Comparison of ENCODE assay signal across 1 cellular context in the genomic region with DNA sequence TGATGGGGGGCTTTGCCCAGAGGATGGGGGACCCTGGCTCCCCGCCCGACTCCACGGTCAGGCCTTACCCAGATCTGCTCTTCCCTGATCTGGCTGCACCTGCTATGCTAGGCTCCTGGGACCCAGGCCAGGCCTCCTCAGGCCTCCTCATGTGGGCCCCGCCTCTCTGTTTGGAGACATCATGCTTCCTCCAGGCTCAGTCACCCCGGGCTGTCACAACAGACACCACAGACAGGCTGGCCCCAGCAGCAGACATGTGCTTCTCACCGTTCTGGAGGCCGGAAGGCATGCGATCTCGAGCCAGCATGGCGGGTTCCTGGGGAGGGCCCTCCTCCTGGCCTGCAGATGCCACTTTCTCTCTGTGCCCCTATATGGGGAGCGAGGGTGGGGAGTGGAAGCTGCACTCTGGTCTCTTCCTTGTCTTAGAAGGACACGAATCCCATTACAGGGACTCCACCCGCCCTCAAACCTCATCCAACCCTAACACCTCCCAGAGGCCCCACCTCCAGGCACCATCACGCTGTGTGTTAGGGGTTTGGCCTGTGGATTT.
TF ChIP-seq lines count a peak whose summit lies in the region.

No MANE protein-coding gene starts in this region.

TF ChIP-seq in WTC11, 78 proteins besides CTCF, POLR2A, EP300 and RAD21 (continued from another document):
- TF ChIP-seq ARID4B (CRISPR knock-in tag; IDR thresholded peaks at IDR 0.05; ENCODE audit: borderline replicate concordance) = no peak
- no peak for TF ChIP-seq TCF7 (CRISPR knock-in tag; IDR thresholded peaks at IDR 0.05; ENCODE audit: low read depth)
- TF ChIP-seq IRF1 (CRISPR knock-in tag; IDR thresholded peaks at IDR 0.05) = no peak
- TF ChIP-seq ZNF138 (CRISPR knock-in tag; conservative IDR thresholded peaks at IDR 0.05) = no peak
- no peak for TF ChIP-seq TEAD1 (CRISPR knock-in tag; IDR thresholded peaks at IDR 0.05)
- no peak for TF ChIP-seq ESRRA (CRISPR knock-in tag; IDR thresholded peaks at IDR 0.05; ENCODE audit: borderline replicate concordance)
- TF ChIP-seq NFE2L1 (CRISPR knock-in tag; IDR thresholded peaks at IDR 0.05) = no peak
- no peak for TF ChIP-seq ZNF671 (CRISPR knock-in tag; IDR thresholded peaks at IDR 0.05)
- TF ChIP-seq FOXP1 (CRISPR knock-in tag; IDR thresholded peaks at IDR 0.05; ENCODE audit: borderline replicate concordance) = no peak
- no peak for TF ChIP-seq FOXJ3 (CRISPR knock-in tag; IDR thresholded peaks at IDR 0.05; ENCODE audit: borderline replicate concordance)
TF ChIP-seq in WTC11: peak in this region for 0.
